17 cellular contexts compared by ENCODE assay signal in the genomic region with DNA sequence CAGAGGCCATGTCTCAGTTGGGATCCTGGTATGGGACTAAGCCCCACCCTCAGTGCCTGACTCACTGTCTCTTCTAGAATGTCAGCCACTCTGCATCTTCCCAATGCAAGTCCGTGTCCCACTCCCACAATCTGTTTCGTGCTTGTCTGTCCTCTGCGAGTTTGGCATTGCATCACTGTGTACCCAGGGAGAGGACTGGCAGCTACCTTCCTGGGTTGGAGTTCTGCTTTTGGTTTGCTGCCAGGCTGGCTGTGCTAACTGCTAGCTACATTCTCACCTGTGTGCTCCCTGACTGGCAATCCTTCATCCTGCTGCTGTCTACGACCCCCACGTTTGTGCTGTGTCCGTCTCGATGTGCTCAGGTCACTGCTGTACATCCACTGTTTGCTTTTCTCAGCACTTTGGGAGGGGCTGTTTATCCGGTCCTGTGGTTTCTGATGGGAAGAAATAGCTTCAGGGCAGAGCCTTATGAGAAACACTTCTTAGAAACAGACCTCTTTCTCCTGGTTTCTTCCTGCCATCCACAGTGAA. TPM values are rescaled to one million over a fixed set of nuclear protein-coding genes. Genes with fewer than 3 reads are reported as not detected.
DNase-seq lines count a peak whose midpoint lies in the region; ATAC-seq and TF ChIP-seq lines count a peak whose summit lies in the region.
"Had no signal": no experiment of that assay in that cellular context is flagged by ENCODE, and none has a peak within 500 bp of the region (broad histone marks: within the 10 kb centered on the region; RNA-seq: fewer than 3 reads in every experiment).

No MANE protein-coding gene starts in this region.

- no peak overlapping the region for H3K4me3 Mint-ChIP-seq in activated naive CD8-positive, alpha-beta T cell treated with anti-CD3 and anti-CD28 coated beads for 36 hours
- H3K4me3 Mint-ChIP-seq: central memory CD8-positive, alpha-beta T cell; natural killer cell had no signal

- TF ChIP-seq POLR2A in prostate gland (IDR thresholded peaks at IDR 0.05) = no peak

- H3K9me3 ChIP-seq in GM23248 (ENCODE audit: low read depth) = no peaks in the 10 kb centered on the region
- no peaks in the 10 kb centered on the region for H3K9me3 ChIP-seq in prostate gland
- no peaks in the 10 kb centered on the region for H3K9me3 ChIP-seq in heart right ventricle
- H3K9me3 ChIP-seq: adrenal gland, vagina had no signal

- no peaks in the 10 kb centered on the region for H3K4me1 ChIP-seq in GM23248 (ENCODE audit: insufficient read depth)
- H3K4me1 ChIP-seq in prostate gland (replicated peaks) = no peaks in the 10 kb centered on the region
- H3K4me1 ChIP-seq in heart right ventricle = no peaks in the 10 kb centered on the region
- H3K4me1 ChIP-seq: adrenal gland, vagina had no signal

- H3K27me3 ChIP-seq in GM23248 (replicated peaks; ENCODE audit: insufficient read depth) (no peaks in the 10 kb centered on the region), prostate gland (replicated peaks; ENCODE audit: insufficient read depth) (no peaks in the 10 kb centered on the region), heart right ventricle (peaks cover 0 to 4% (median 0%) of the 10 kb centered on the region in 7 donors)
- H3K27me3 ChIP-seq: adrenal gland, vagina had no signal

- H3K9me3 Mint-ChIP-seq in activated naive CD8-positive, alpha-beta T cell treated with anti-CD3 and anti-CD28 coated beads for 36 hours = peaks cover 1% of the 10 kb centered on the region
- H3K9me3 Mint-ChIP-seq: central memory CD8-positive, alpha-beta T cell; natural killer cell had no signal

- H3K27me3 Mint-ChIP-seq in activated naive CD8-positive, alpha-beta T cell treated with anti-CD3 and anti-CD28 coated beads for 36 hours = no peaks in the 10 kb centered on the region
- H3K27me3 Mint-ChIP-seq: central memory CD8-positive, alpha-beta T cell had no signal

- 74 to 76% methylated on average over 8 of the region's 8 CpGs for WGBS in GM23248 (ENCODE audit: low coverage in 1 of 2, low lambda C conversion rate in 2 of 2, missing lambda C conversion rate in 2 of 2), 2 experiments
- 57% methylated on average over 8 of the region's 8 CpGs for WGBS in prostate gland
- 79 to 82% methylated on average over 8 of the region's 8 CpGs for WGBS in heart right ventricle, 2 donors

- H3K9me2 ChIP-seq in GM23248 (ENCODE audit: insufficient read depth) = no peaks in the 10 kb centered on the region

- ATAC-seq in heart right ventricle = no peak
- no peak for ATAC-seq in HG02678 (IDR thresholded peaks at IDR 0.05; ENCODE audit: unreplicated experiment)
- ATAC-seq: natural killer cell had no signal

- H3F3A ChIP-seq in GM23248 (ENCODE audit: insufficient read depth) = no peaks in the 10 kb centered on the region

- intact Hi-C loops in prostate gland (cut with DNase I) = no loop called here
- intact Hi-C loops in heart right ventricle (cut with DNase I) = no loop called here

- no peak overlapping the region for H3K9ac ChIP-seq in GM23248

- in situ Hi-C loops in GM23248 (cut with MboI) = no loop called here

- TF ChIP-seq CTCF in prostate gland (IDR thresholded peaks at IDR 0.05) (no peak), heart right ventricle (IDR thresholded peaks at IDR 0.05) (no peak)

- H3K4me3 ChIP-seq in GM23248 (no peak overlapping the region), prostate gland (no peak overlapping the region), heart right ventricle (no peak overlapping the region)
- H3K4me3 ChIP-seq: adrenal gland, vagina had no signal

- H3K27ac ChIP-seq in GM23248 (no peak overlapping the region), prostate gland (no peak overlapping the region), heart right ventricle (no peak overlapping the region)
- H3K27ac ChIP-seq: adrenal gland, vagina had no signal

- no peaks in the 10 kb centered on the region for H4K20me1 ChIP-seq in GM23248 (ENCODE audit: insufficient read depth)

- H3K36me3 Mint-ChIP-seq in activated naive CD8-positive, alpha-beta T cell treated with anti-CD3 and anti-CD28 coated beads for 36 hours = no peaks in the 10 kb centered on the region
- H3K36me3 Mint-ChIP-seq: natural killer cell had no signal

- DNase-seq in GM23248 (peak; percentile 3), RPMI8226 (peak; percentile 61), iPS-NIHi7 (ENCODE audit: extremely low spot score) (peak; percentile 15), prostate gland (ENCODE audit: low spot score) (peak; percentile 86), heart right ventricle (no peak)
- no peak for DNase-seq in activated CD4-positive, alpha-beta T cell treated with anti-CD3 and anti-CD28 coated beads for 1 hour
- DNase-seq in activated naive CD8-positive, alpha-beta T cell treated with anti-CD3 and anti-CD28 coated beads for 36 hours = no peak
- DNase-seq: activated CD8-positive, alpha-beta memory T cell treated with anti-CD3 and anti-CD28 coated beads for 24 hours; adrenal gland; effector memory CD4-positive, alpha-beta T cell; GDM1; natural killer cell; NCI-H2029 treated with DMSO at 0.1 percent for 48 hours; stimulated activated naive CD4-positive, alpha-beta T cell treated with Interleukin-2 at 50 U/mL for 16 hours had no signal

- no peaks in the 10 kb centered on the region for H3K4me1 Mint-ChIP-seq in activated naive CD8-positive, alpha-beta T cell treated with anti-CD3 and anti-CD28 coated beads for 36 hours
- H3K4me1 Mint-ChIP-seq: central memory CD8-positive, alpha-beta T cell; natural killer cell had no signal

- no peak overlapping the region for H3K4me2 ChIP-seq in GM23248 (ENCODE audit: unreplicated experiment)

- no peaks in the 10 kb centered on the region for H3K79me2 ChIP-seq in GM23248 (ENCODE audit: insufficient read depth)

- no peak overlapping the region for H2AFZ ChIP-seq in GM23248

- H3K36me3 ChIP-seq in GM23248 (ENCODE audit: low read depth) (no peaks in the 10 kb centered on the region), prostate gland (no peaks in the 10 kb centered on the region), heart right ventricle (no peaks in the 10 kb centered on the region)
- H3K36me3 ChIP-seq: adrenal gland, vagina had no signal

- H3K27ac Mint-ChIP-seq in activated naive CD8-positive, alpha-beta T cell treated with anti-CD3 and anti-CD28 coated beads for 36 hours = no peak overlapping the region
- H3K27ac Mint-ChIP-seq: natural killer cell had no signal

RNA-seq across cellular contexts. Expression of a gene that starts 56.0 kb away (rescaled TPM):
- 2.0 and 4.0 TPM in 2 replicates for total RNA-seq in GM23248 (2014; rRNA removed; shearing (Covaris generic))
- polyA plus RNA-seq in GM23248 (2016; fragmentation: Nextera tagmentation; extraction: Ambion mirVana) (3.7 and 5.2 TPM in 2 replicates), heart right ventricle (under 1 TPM; 0.51 to 0.77 TPM)
- total RNA-seq in prostate gland (10 to 100 TPM in 1 of 2 donors, 1 to 10 TPM in 1; 9.2 to 14.7 TPM), heart right ventricle (1 to 10 TPM; 2.7 to 9.1 (median 5.5) TPM)
- total RNA-seq in activated naive CD8-positive, alpha-beta T cell treated with anti-CD3 and anti-CD28 coated beads for 36 hours = not detected

Comparison
In these comparisons a context has a peak if more than half of its experiments do, and no peak if none do; other contexts are left out.
1. DNase-seq: peak in GM23248 (single experiment), RPMI8226 (single experiment), iPS-NIHi7 (single experiment) and prostate gland (single experiment); none in activated CD4-positive, alpha-beta T cell treated with anti-CD3 and anti-CD28 coated beads for 1 hour (single experiment), heart right ventricle (0 of 2) and activated naive CD8-positive, alpha-beta T cell treated with anti-CD3 and anti-CD28 coated beads for 36 hours (single experiment).